In the genomic region with DNA sequence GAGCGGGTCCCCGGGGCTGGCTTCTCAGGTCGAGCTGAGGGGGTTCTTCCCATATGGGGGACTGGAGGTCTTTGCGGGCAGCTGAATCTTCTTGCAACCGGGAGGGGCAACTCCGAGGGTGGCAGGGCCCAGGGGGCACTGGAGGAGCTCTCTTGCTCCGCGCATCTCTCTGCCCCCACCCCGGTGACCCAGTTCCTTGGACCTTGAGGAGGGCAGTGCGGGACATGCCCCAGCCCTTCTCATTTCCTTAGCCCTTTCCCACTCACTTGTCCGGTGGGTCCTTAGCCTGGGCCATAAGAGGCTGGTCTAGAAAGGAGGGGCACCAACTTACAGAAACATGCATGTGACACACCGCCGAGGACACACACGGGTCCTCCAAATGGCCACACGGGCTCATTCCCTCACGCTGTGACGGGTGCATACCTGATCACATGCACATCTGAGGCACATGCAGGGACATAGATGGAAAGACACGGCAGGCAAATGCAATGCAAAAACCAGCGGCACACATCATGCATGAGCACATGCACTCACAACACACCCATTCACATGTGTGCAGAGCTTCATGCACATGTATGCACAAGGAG, we compare ENCODE assay signal across 2 cellular contexts.
TF ChIP-seq lines count a peak whose summit lies in the region.

No MANE protein-coding gene starts in this region.

TF ChIP-seq in K562, 482 proteins besides CTCF, POLR2A, EP300 and RAD21 (continues in another document):
- TF ChIP-seq BACH1 (tag; IDR thresholded peaks at IDR 0.05), result no peak
- TF ChIP-seq BHLHE40 (IDR thresholded peaks at IDR 0.05; ENCODE audit: low read length), result no peak
- TF ChIP-seq, protein P1, sequence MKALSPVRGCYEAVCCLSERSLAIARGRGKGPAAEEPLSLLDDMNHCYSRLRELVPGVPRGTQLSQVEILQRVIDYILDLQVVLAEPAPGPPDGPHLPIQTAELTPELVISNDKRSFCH (CRISPR knock-in tag; IDR thresholded peaks at IDR 0.05), result no peak
- TF ChIP-seq, protein P1 (tag; IDR thresholded peaks at IDR 0.05), result peak; percentile 58; the same call in 1 of the 2 replicates
- TF ChIP-seq, protein P2, sequence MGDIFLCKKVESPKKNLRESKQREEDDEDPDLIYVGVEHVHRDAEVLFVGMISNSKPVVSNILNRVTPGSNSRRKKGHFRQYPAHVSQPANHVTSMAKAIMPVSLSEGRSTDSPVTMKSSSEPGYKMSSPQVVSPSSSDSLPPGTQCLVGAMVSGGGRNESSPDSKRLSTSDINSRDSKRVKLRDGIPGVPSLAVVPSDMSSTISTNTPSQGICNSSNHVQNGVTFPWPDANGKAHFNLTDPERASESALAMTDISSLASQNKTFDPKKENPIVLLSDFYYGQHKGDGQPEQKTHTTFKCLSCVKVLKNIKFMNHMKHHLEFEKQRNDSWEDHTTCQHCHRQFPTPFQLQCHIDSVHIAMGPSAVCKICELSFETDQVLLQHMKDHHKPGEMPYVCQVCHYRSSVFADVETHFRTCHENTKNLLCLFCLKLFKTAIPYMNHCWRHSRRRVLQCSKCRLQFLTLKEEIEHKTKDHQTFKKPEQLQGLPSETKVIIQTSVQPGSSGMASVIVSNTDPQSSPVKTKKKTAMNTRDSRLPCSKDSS (IDR thresholded peaks at IDR 0.05; ENCODE audit: low read depth, partially characterized antibody), result no peak
- TF ChIP-seq, protein P3, sequence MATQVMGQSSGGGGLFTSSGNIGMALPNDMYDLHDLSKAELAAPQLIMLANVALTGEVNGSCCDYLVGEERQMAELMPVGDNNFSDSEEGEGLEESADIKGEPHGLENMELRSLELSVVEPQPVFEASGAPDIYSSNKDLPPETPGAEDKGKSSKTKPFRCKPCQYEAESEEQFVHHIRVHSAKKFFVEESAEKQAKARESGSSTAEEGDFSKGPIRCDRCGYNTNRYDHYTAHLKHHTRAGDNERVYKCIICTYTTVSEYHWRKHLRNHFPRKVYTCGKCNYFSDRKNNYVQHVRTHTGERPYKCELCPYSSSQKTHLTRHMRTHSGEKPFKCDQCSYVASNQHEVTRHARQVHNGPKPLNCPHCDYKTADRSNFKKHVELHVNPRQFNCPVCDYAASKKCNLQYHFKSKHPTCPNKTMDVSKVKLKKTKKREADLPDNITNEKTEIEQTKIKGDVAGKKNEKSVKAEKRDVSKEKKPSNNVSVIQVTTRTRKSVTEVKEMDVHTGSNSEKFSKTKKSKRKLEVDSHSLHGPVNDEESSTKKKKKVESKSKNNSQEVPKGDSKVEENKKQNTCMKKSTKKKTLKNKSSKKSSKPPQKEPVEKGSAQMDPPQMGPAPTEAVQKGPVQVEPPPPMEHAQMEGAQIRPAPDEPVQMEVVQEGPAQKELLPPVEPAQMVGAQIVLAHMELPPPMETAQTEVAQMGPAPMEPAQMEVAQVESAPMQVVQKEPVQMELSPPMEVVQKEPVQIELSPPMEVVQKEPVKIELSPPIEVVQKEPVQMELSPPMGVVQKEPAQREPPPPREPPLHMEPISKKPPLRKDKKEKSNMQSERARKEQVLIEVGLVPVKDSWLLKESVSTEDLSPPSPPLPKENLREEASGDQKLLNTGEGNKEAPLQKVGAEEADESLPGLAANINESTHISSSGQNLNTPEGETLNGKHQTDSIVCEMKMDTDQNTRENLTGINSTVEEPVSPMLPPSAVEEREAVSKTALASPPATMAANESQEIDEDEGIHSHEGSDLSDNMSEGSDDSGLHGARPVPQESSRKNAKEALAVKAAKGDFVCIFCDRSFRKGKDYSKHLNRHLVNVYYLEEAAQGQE (CRISPR knock-in tag; IDR thresholded peaks at IDR 0.05; ENCODE audit: low read depth), result no peak
- no peak for TF ChIP-seq NR2C2 (CRISPR knock-in tag; IDR thresholded peaks at IDR 0.05)
- no peak for TF ChIP-seq NR2C2 (tag; IDR thresholded peaks at IDR 0.05)
- TF ChIP-seq HNRNPLL (IDR thresholded peaks at IDR 0.05; ENCODE audit: low read depth, low read length, poor library complexity, severe bottlenecking), result no peak
- no peak for TF ChIP-seq ELF2 (CRISPR knock-in tag; IDR thresholded peaks at IDR 0.05)
- no peak for TF ChIP-seq NR4A1 (CRISPR knock-in tag; IDR thresholded peaks at IDR 0.05)
- TF ChIP-seq NR4A1 (tag; IDR thresholded peaks at IDR 0.05), result 0 out of 2 replicates have a peak, but pooled peaks have one; percentile 3
- TF ChIP-seq, protein P4, sequence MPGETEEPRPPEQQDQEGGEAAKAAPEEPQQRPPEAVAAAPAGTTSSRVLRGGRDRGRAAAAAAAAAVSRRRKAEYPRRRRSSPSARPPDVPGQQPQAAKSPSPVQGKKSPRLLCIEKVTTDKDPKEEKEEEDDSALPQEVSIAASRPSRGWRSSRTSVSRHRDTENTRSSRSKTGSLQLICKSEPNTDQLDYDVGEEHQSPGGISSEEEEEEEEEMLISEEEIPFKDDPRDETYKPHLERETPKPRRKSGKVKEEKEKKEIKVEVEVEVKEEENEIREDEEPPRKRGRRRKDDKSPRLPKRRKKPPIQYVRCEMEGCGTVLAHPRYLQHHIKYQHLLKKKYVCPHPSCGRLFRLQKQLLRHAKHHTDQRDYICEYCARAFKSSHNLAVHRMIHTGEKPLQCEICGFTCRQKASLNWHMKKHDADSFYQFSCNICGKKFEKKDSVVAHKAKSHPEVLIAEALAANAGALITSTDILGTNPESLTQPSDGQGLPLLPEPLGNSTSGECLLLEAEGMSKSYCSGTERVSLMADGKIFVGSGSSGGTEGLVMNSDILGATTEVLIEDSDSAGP (CRISPR knock-in tag; IDR thresholded peaks at IDR 0.05), result 0 out of 2 replicates have a peak, but pooled peaks have one; percentile 6
- TF ChIP-seq MECOM (CRISPR knock-in tag; IDR thresholded peaks at IDR 0.05), result no peak
- TF ChIP-seq, protein P5, sequence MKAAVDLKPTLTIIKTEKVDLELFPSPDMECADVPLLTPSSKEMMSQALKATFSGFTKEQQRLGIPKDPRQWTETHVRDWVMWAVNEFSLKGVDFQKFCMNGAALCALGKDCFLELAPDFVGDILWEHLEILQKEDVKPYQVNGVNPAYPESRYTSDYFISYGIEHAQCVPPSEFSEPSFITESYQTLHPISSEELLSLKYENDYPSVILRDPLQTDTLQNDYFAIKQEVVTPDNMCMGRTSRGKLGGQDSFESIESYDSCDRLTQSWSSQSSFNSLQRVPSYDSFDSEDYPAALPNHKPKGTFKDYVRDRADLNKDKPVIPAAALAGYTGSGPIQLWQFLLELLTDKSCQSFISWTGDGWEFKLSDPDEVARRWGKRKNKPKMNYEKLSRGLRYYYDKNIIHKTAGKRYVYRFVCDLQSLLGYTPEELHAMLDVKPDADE (conservative IDR thresholded peaks at IDR 0.05; ENCODE audit: control insufficient read depth, low read depth, low read length), result no peak; the same call in 1 of the 2 replicates
- TF ChIP-seq, protein P6, sequence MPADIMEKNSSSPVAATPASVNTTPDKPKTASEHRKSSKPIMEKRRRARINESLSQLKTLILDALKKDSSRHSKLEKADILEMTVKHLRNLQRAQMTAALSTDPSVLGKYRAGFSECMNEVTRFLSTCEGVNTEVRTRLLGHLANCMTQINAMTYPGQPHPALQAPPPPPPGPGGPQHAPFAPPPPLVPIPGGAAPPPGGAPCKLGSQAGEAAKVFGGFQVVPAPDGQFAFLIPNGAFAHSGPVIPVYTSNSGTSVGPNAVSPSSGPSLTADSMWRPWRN (IDR thresholded peaks at IDR 0.05; ENCODE audit: low read depth), result no peak
- no peak for TF ChIP-seq ZNF311 (CRISPR knock-in tag; IDR thresholded peaks at IDR 0.05)
- TF ChIP-seq ZNF239 (CRISPR knock-in tag; IDR thresholded peaks at IDR 0.05), result no peak

TF ChIP-seq in neural cell, 6 proteins besides CTCF, POLR2A, EP300 and RAD21:
- TF ChIP-seq POLR2AphosphoS5 (IDR thresholded peaks at IDR 0.05) (no peak), EZH2 (IDR thresholded peaks at IDR 0.05; ENCODE audit: borderline replicate concordance, insufficient read depth, low read length, poor library complexity, severe bottlenecking) (no peak), SMC3 (conservative IDR thresholded peaks at IDR 0.05; ENCODE audit: poor library complexity) (no peak), MXI1 (conservative IDR thresholded peaks at IDR 0.05; ENCODE audit: poor library complexity, severe bottlenecking) (no peak), TAF1 (IDR thresholded peaks at IDR 0.05; ENCODE audit: low read depth) (no peak)
- TF ChIP-seq, protein P3 (IDR thresholded peaks at IDR 0.05; ENCODE audit: borderline replicate concordance), result no peak
TF ChIP-seq in neural cell: peak in this region for 0.
